ENCODE assay signal across 8 cellular contexts in the genomic region with DNA sequence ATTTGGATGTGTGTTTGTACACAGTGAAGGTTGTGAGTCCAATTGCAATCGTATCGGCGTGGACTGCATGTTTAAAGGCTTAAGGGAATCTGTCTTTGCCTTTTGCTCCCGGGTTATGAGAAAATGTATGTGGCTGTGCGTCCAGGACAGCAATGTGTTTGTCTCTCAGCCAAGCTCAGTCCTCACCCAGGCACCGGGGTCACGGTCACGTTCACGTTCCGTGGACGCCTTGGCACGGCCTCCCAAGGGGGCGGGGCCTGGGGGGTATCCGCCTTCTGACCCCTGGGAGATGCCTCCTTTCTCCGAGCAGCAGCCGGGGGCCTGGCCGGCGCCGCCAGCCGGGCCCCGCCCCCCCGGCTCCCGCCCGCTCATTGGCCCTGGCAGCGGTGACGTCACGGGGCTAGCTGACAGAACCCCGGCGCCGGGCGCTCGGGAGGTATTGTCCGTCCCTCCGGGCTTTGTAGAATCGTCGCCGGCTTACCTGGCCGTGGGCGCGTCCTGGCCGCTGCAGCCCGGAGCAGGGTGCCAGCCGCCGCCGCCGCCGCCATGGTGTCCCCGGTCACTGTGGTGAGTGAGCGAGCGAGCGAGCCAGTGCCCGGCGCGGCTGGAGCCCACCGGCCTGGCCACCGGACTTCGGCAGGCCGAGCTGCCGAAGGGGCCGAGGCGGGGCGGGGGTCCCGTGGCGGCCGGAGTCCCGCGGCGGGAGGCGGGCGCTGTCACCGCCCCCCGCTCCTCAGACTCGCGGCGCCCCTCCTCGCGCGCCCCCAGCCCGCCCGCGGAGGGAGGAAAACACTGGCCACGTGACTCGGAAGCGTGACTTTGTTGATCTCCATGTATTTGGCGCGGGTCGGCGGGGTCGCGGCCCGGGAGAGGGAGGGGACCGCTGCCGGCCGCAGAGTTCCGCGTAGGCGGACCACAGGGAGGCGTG. TPM values are rescaled to one million over a fixed set of nuclear protein-coding genes. Genes with fewer than 3 reads are reported as not detected.
DNase-seq lines count a peak whose midpoint lies in the region; ATAC-seq lines count a peak whose summit lies in the region.

A gene with protein sequence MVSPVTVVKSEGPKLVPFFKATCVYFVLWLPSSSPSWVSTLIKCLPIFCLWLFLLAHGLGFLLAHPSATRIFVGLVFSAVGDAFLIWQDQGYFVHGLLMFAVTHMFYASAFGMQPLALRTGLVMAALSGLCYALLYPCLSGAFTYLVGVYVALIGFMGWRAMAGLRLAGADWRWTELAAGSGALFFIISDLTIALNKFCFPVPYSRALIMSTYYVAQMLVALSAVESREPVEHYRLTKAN (plus strand): TSS at position 439 of the 928 bp plus-strand sequence. CDS start 108 bp downstream, at position 547.

- ATAC-seq in GM21723 (IDR thresholded peaks at IDR 0.05; ENCODE audit: unreplicated experiment) = peak; percentile 95
- ATAC-seq in activated T-helper 17 cell treated with anti-CD3 and anti-CD28 coated beads, Interleukin-2, amount 50 U/mL, for 72 hours (replicated peaks) = peak; percentile 98
- ATAC-seq in naive B cell (ENCODE audit: low read depth in 2 of 2) = peak; percentile 92 to 93

- peak within 1 kb of the TSS; percentile 76 for H3K4me3 Mint-ChIP-seq in activated T-helper 17 cell treated with anti-CD3 and anti-CD28 coated beads, Interleukin-2, amount 50 U/mL, for 72 hours
- peak within 1 kb of the TSS; percentile 76 to 91 (median 85) for H3K4me3 Mint-ChIP-seq in naive B cell

- no peaks in the 10 kb centered on the region for H3K36me3 Mint-ChIP-seq in activated T-helper 17 cell treated with anti-CD3 and anti-CD28 coated beads, Interleukin-2, amount 50 U/mL, for 72 hours (ENCODE audit: low read depth)
- peaks cover 4% of the 10 kb centered on the region in 2 donors for H3K36me3 Mint-ChIP-seq in naive B cell

- H3K27ac Mint-ChIP-seq in activated T-helper 17 cell treated with anti-CD3 and anti-CD28 coated beads, Interleukin-2, amount 50 U/mL, for 72 hours = peak within 1 kb of the TSS; percentile 29
- peak within 1 kb of the TSS in 4 of 6 donors; percentile 32 to 80 (median 67) for H3K27ac Mint-ChIP-seq in naive B cell

- peaks cover 9% of the 10 kb centered on the region for H3K4me1 Mint-ChIP-seq in activated T-helper 17 cell treated with anti-CD3 and anti-CD28 coated beads, Interleukin-2, amount 50 U/mL, for 72 hours
- H3K4me1 Mint-ChIP-seq in naive B cell = peaks cover 17 to 20% (median 19%) of the 10 kb centered on the region in 3 donors

- DNase-seq in DMS153 (lab: John Stamatoyannopoulos, UW) = peak; percentile 82
- peak; percentile 87 for DNase-seq in KBM-7
- DNase-seq in RKO (ENCODE audit: low spot score) = peak; percentile 82
- peak; percentile 65 for DNase-seq in fibroblast of gingiva (ENCODE audit: low read depth)
- DNase-seq in naive B cell = peak; percentile 82
- peak; percentile 74 to 83 for DNase-seq in stimulated activated CD8-positive, alpha-beta memory T cell treated with anti-CD3 and anti-CD28 coated beads, Interleukin-7, amount 100 ng/mL, for 48 hours (ENCODE audit: extremely low read depth in 1 of 2, low read depth in 1 of 2)

- in situ Hi-C loops in KBM-7 (cut with MboI; ENCODE audit: low pct_unique_long_range_greater_than_20kb, low sequenced_read_pairs) = no loop called here

- no peaks in the 10 kb centered on the region for H3K27me3 Mint-ChIP-seq in activated T-helper 17 cell treated with anti-CD3 and anti-CD28 coated beads, Interleukin-2, amount 50 U/mL, for 72 hours
- peaks cover 2 to 30% (median 4%) of the 10 kb centered on the region in 3 donors for H3K27me3 Mint-ChIP-seq in naive B cell

- H3K9me3 Mint-ChIP-seq in activated T-helper 17 cell treated with anti-CD3 and anti-CD28 coated beads, Interleukin-2, amount 50 U/mL, for 72 hours = no peaks in the 10 kb centered on the region
- H3K9me3 Mint-ChIP-seq in naive B cell = no peaks in the 10 kb centered on the region

RNA-seq across cellular contexts. Expression of the gene that starts here (rescaled TPM):
- under 1 TPM; 0.24 to 0.40 TPM for total RNA-seq in activated T-helper 17 cell treated with anti-CD3 and anti-CD28 coated beads, Interleukin-2, amount 50 U/mL, for 72 hours
- 1 to 10 TPM in 1 of 6 donors, under 1 TPM in 4, not detected in 1; 0.45 to 1.1 (median 0.81) TPM for polyA plus RNA-seq in naive B cell (ENCODE audit: low read depth in 6 of 6)

Comparison
In these comparisons a context has a peak if more than half of its experiments do, and no peak if none do; other contexts are left out.
1. Peak in every context shown above with its lines: DNase-seq and ATAC-seq.
2. Peak in ATAC-seq in activated T-helper 17 cell treated with anti-CD3 and anti-CD28 coated beads, Interleukin-2, amount 50 U/mL, for 72 hours; RNA of the gene not detected or under 1 TPM.